19 cellular contexts compared by ENCODE assay signal in the genomic region with DNA sequence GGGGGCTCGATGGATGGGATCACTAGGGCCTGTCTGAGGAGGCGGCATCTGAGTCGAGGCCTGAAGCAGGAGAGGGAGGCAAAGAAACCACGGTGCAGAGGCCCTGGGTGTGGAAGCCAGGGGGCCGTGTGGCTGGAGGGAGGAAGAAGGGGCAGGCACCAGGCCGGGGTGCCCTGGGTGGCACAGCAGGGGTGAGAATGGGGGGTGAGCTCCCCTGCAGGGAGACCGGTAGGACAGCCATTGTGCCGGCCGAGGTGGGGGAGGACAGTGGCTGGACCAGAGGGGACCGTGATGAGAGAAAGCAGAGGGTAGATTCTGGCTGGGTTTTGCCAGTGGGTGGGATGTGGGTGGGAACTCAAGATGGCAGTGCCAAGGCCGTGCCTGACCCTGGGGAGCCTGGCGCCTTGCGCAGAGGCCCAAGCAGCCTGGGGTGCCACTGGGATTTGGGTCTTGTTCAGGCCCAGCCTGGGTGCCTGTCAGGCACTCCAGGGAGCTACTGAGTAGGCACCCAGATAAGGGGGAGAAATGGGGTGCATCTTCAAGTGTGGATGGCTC. TPM values are rescaled to one million over a fixed set of nuclear protein-coding genes. Genes with fewer than 3 reads are reported as not detected.
DNase-seq lines count a peak whose midpoint lies in the region; ATAC-seq and TF ChIP-seq lines count a peak whose summit lies in the region.
"Had no signal": no experiment of that assay in that cellular context is flagged by ENCODE, and none has a peak within 500 bp of the region (broad histone marks: within the 10 kb centered on the region; RNA-seq: fewer than 3 reads in every experiment).

No MANE protein-coding gene starts in this region.

- peaks cover 26% of the 10 kb centered on the region for H3K4me1 ChIP-seq in RWPE2 (ENCODE audit: insufficient read depth, poor library complexity, severe bottlenecking)
- H3K4me1 ChIP-seq: SJCRH30 had no signal

- H3K4me1 Mint-ChIP-seq in activated naive CD4-positive, alpha-beta T cell treated with anti-CD3 and anti-CD28 coated beads, Interleukin-2, amount 50 U/mL, for 24 hours: peaks cover 10% of the 10 kb centered on the region
- H3K4me1 Mint-ChIP-seq in nephron progenitor cell (peaks cover 17% of the 10 kb centered on the region), type B pancreatic cell (ENCODE audit: unreplicated experiment) (peaks cover 5% of the 10 kb centered on the region)

- H3K9me3 ChIP-seq in RWPE2 (ENCODE audit: severe bottlenecking): no peaks in the 10 kb centered on the region

- H3K36me3 ChIP-seq in RWPE2 (ENCODE audit: low read depth): peaks cover 5% of the 10 kb centered on the region; the same call in 1 of the 2 replicates
- H3K36me3 ChIP-seq: SJCRH30 had no signal

- H3K27ac ChIP-seq in RWPE2 (ENCODE audit: poor library complexity, severe bottlenecking): peak overlapping the region; percentile 94
- H3K27ac ChIP-seq: HL-60, SJCRH30 had no signal

- no peaks in the 10 kb centered on the region for H3K27me3 ChIP-seq in RWPE2 (ENCODE audit: insufficient read depth, poor library complexity, severe bottlenecking)

- H3K27me3 Mint-ChIP-seq in activated naive CD4-positive, alpha-beta T cell treated with anti-CD3 and anti-CD28 coated beads, Interleukin-2, amount 50 U/mL, for 24 hours: no peaks in the 10 kb centered on the region
- peaks cover 8% of the 10 kb centered on the region for H3K27me3 Mint-ChIP-seq in nephron progenitor cell (ENCODE audit: low read depth, poor library complexity)
- H3K27me3 Mint-ChIP-seq in type B pancreatic cell: no peaks in the 10 kb centered on the region

- no peak for ATAC-seq in activated naive CD4-positive, alpha-beta T cell treated with anti-CD3 and anti-CD28 coated beads, Interleukin-2, amount 50 U/mL, for 72 hours
- ATAC-seq in RWPE2 (ENCODE audit: low read depth) (no peak), GM19351 (IDR thresholded peaks at IDR 0.05; ENCODE audit: unreplicated experiment) (no peak)

- H3K27ac Mint-ChIP-seq in activated naive CD4-positive, alpha-beta T cell treated with anti-CD3 and anti-CD28 coated beads, Interleukin-2, amount 50 U/mL, for 24 hours: peak overlapping the region; percentile 24
- H3K27ac Mint-ChIP-seq in activated naive CD4-positive, alpha-beta T cell treated with anti-CD3 and anti-CD28 coated beads, Interleukin-2, amount 50 U/mL, for 72 hours: peak overlapping the region in 1 of 2 donors; percentile 45
- H3K27ac Mint-ChIP-seq in nephron progenitor cell (peak overlapping the region; percentile 15), type B pancreatic cell (peak overlapping the region; percentile 18)

- TF ChIP-seq CTCF in RWPE2 (IDR thresholded peaks at IDR 0.05; ENCODE audit: poor library complexity, severe bottlenecking) (no peak), nephron progenitor cell (IDR thresholded peaks at IDR 0.05) (no peak), type B pancreatic cell (conservative IDR thresholded peaks at IDR 0.05) (no peak)

- DNase-seq in activated naive CD4-positive, alpha-beta T cell treated with anti-CD3 and anti-CD28 coated beads, Interleukin-2, amount 50 U/mL, for 72 hours (ENCODE audit: low spot score in 2 of 2): no peak
- no peak for DNase-seq in RWPE2 (ENCODE audit: low spot score)
- no peak for DNase-seq in nephron progenitor cell
- DNase-seq in type B pancreatic cell (ENCODE audit: extremely low spot score, unreplicated experiment): no peak
- no peak for DNase-seq in erythroblast (lab: John Stamatoyannopoulos, UW)
- no peak for DNase-seq in epidermal melanocyte (ENCODE audit: insufficient read length, low spot score)
- DNase-seq: 8988T; DMS 273 treated with DMSO at 0.1 percent for 48 hours; GDM1; NCI-H187; NCI-H226; NCI-H526 treated with DMSO at 0.1 percent for 48 hours; NK-92 treated with Interleukin-12 subunit alpha and Interleukin-12 subunit beta, amount 100 ng/mL, for 24 hours; OCI-M1; RPMI8226; SJCRH30 had no signal

- no peak overlapping the region for H3K4me3 ChIP-seq in RWPE2 (ENCODE audit: severe bottlenecking)
- H3K4me3 ChIP-seq: SJCRH30 had no signal

- no peak for TF ChIP-seq POLR2A in erythroblast (IDR thresholded peaks at IDR 0.05; ENCODE audit: low read length)

- no peak overlapping the region for H3K4me3 Mint-ChIP-seq in activated naive CD4-positive, alpha-beta T cell treated with anti-CD3 and anti-CD28 coated beads, Interleukin-2, amount 50 U/mL, for 24 hours
- no peak overlapping the region for H3K4me3 Mint-ChIP-seq in nephron progenitor cell
- no peak overlapping the region for H3K4me3 Mint-ChIP-seq in type B pancreatic cell

- H3K36me3 Mint-ChIP-seq in activated naive CD4-positive, alpha-beta T cell treated with anti-CD3 and anti-CD28 coated beads, Interleukin-2, amount 50 U/mL, for 24 hours: peaks cover 5% of the 10 kb centered on the region
- H3K36me3 Mint-ChIP-seq in activated naive CD4-positive, alpha-beta T cell treated with anti-CD3 and anti-CD28 coated beads, Interleukin-2, amount 50 U/mL, for 72 hours: peaks cover 0 to 5% of the 10 kb centered on the region in 2 donors
- H3K36me3 Mint-ChIP-seq in nephron progenitor cell (ENCODE audit: low read depth) (peaks cover 6% of the 10 kb centered on the region), type B pancreatic cell (no peaks in the 10 kb centered on the region)

- no peaks in the 10 kb centered on the region for H3K9me3 Mint-ChIP-seq in activated naive CD4-positive, alpha-beta T cell treated with anti-CD3 and anti-CD28 coated beads, Interleukin-2, amount 50 U/mL, for 24 hours
- no peaks in the 10 kb centered on the region for H3K9me3 Mint-ChIP-seq in activated naive CD4-positive, alpha-beta T cell treated with anti-CD3 and anti-CD28 coated beads, Interleukin-2, amount 50 U/mL, for 72 hours
- peaks cover 13% of the 10 kb centered on the region for H3K9me3 Mint-ChIP-seq in nephron progenitor cell
- H3K9me3 Mint-ChIP-seq in type B pancreatic cell: no peaks in the 10 kb centered on the region

RNA-seq across cellular contexts. Expression of a gene that starts 18.7 kb away (rescaled TPM):
- total RNA-seq in activated naive CD4-positive, alpha-beta T cell treated with anti-CD3 and anti-CD28 coated beads, Interleukin-2, amount 50 U/mL, for 72 hours: 1 to 10 TPM; 3.6 to 5.9 TPM
- 3.7 and 14.2 TPM in 2 replicates for total RNA-seq in type B pancreatic cell (ENCODE audit: low replicate concordance)
- total RNA-seq: SJCRH30 had no signal

RNA-seq across cellular contexts. Expression of a gene that starts 24.9 kb away (rescaled TPM):
- total RNA-seq in activated naive CD4-positive, alpha-beta T cell treated with anti-CD3 and anti-CD28 coated beads, Interleukin-2, amount 50 U/mL, for 72 hours: 1 to 10 TPM; 1.5 to 1.8 TPM
- total RNA-seq in type B pancreatic cell (ENCODE audit: low replicate concordance): 108 and 140 TPM in 2 replicates
- total RNA-seq: SJCRH30 had no signal

Comparison
In these comparisons a context has a peak if more than half of its experiments do, and no peak if none do; other contexts are left out.
1. RNA of a gene that starts 24.9 kb away (total RNA-seq): 108 to 140 TPM in type B pancreatic cell; 1.5 to 1.8 TPM in activated naive CD4-positive, alpha-beta T cell treated with anti-CD3 and anti-CD28 coated beads, Interleukin-2, amount 50 U/mL, for 72 hours; every median in the first group is over 10 times any median in the second.